22 cellular contexts compared by ENCODE assay signal in genomic region chr15:45265506-45265905, GRCh38. TPM values are rescaled to one million over a fixed set of nuclear protein-coding genes. Genes with fewer than 3 reads are reported as not detected.
"Had no signal": no experiment of that assay in that cellular context is flagged by ENCODE, and none has a peak within 500 bp of the region (broad histone marks: within the 10 kb centered on the region; RNA-seq: fewer than 3 reads in every experiment).

No MANE protein-coding gene starts in this region.

- H3K4me1 ChIP-seq: esophagus muscularis mucosa, gastroesophageal sphincter, prostate gland, tibial artery, upper lobe of left lung, uterus had no signal

- FAIRE-seq: colon, kidney had no signal

- H3K36me3 ChIP-seq: esophagus muscularis mucosa, gastroesophageal sphincter, prostate gland, right lobe of liver, tibial artery, upper lobe of left lung, uterus had no signal

- H3K4me3 ChIP-seq: esophagus muscularis mucosa, gastroesophageal sphincter, prostate gland, right lobe of liver, tibial artery, upper lobe of left lung, uterus had no signal

- DNase-seq: immature natural killer cell; kidney; naive thymus-derived CD4-positive, alpha-beta T cell; nephron progenitor cell; retina; right lobe of liver; stimulated activated CD4-positive, alpha-beta T cell treated with anti-CD3 and anti-CD28 coated beads, Interleukin-4, amount 100 ng/mL, for 1 hour; tibial artery; upper lobe of left lung; uterus had no signal

- H3K27me3 ChIP-seq: esophagus muscularis mucosa, gastroesophageal sphincter, right lobe of liver, tibial artery, upper lobe of left lung, uterus had no signal

- H3K27ac ChIP-seq: esophagus muscularis mucosa, gastroesophageal sphincter, parathyroid adenoma, prostate gland, right lobe of liver, tibial artery, upper lobe of left lung, uterus had no signal

- ATAC-seq: gastroesophageal sphincter; naive thymus-derived CD4-positive, alpha-beta T cell; stimulated activated memory B cell treated with anti-CD40 and anti-IgM and Interleukin-4, amounts not matched to agents 10 μg/mL and 1 μg/mL and 100 μg/mL, for 72 hours had no signal

RNA-seq across cellular contexts. Expression of gene SLC28A2, which starts 13.5 kb away (rescaled TPM):
- total RNA-seq: esophagus muscularis mucosa; fibroblast of villous mesenchyme; gastroesophageal sphincter; kidney; lung microvascular endothelial cell; mesenteric fat pad; mononuclear cell; naive thymus-derived CD4-positive, alpha-beta T cell; omental fat pad; temporal lobe; uterus had no signal
- polyA plus RNA-seq: immature natural killer cell; naive thymus-derived CD4-positive, alpha-beta T cell had no signal
